1 cellular context compared by ENCODE assay signal in the genomic region with DNA sequence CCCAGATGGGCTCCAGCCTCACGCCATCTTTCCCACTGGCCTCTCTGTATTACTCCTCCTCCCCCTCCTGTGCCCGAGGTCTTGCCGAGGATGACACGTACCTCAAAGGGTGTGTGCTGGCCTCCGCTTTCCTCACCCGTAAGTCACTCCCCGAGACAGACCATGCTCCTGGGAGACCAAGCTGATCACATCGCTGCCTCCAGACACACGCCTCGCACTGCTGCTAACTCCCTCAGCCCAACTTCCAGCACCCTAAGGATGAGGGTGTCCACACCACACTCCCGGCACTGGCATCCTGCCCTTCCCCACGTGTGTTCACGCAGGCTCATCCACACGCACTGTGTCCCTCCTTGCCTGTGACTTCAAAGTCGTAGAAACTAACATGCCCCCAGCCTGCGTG.
TF ChIP-seq lines count a peak whose summit lies in the region.

No MANE protein-coding gene starts in this region.

TF ChIP-seq in GM12878, 131 proteins besides CTCF, POLR2A, EP300 and RAD21:
- TF ChIP-seq KLF5 (IDR thresholded peaks at IDR 0.05; ENCODE audit: partially characterized antibody) (no peak), ZNF274 (IDR thresholded peaks at IDR 0.05; ENCODE audit: insufficient read depth, insufficient read length) (no peak)
